In the genomic region with DNA sequence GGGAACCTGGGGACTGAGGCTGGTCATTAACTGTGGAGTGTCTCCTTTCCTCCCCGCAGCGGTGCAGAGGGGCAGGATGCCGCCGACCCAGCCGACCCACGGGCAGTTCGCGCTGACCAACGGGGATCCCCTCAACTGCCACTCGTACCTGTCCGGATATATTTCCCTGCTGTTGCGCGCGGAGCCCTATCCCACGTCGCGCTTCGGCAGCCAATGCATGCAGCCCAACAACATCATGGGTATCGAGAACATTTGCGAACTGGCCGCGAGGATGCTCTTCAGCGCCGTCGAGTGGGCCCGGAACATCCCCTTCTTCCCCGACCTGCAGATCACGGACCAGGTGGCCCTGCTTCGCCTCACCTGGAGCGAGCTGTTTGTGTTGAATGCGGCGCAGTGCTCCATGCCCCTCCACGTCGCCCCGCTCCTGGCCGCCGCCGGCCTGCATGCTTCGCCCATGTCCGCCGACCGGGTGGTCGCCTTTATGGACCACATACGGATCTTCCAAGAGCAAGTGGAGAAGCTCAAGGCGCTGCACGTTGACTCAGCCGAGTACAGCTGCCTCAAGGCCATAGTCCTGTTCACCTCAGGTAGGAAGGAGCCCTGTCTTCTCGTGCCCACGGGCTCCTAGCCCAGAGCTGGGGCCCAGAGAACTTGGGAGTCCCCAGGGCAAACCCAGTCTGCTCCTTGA, we compare ENCODE assay signal across 8 cellular contexts. TPM values are rescaled to one million over a fixed set of nuclear protein-coding genes. Genes with fewer than 3 reads are reported as not detected.
DNase-seq lines count a peak whose midpoint lies in the region; ATAC-seq and TF ChIP-seq lines count a peak whose summit lies in the region.

No MANE protein-coding gene starts in this region.

- peaks cover 100% of the 10 kb centered on the region for H3K36me3 Mint-ChIP-seq in Caco-2 (ENCODE audit: insufficient read depth, unreplicated experiment)
- H3K36me3 Mint-ChIP-seq in T-helper 17 cell (ENCODE audit: low read depth) = peaks cover 11% of the 10 kb centered on the region
- no peaks in the 10 kb centered on the region for H3K36me3 Mint-ChIP-seq in T-cell

- intact Hi-C loops in Caco-2 (cut with micrococcal nuclease; ENCODE audit: unreplicated experiment) (no loop called here), heart left ventricle (cut with DNase I) (no loop called here)

- H4K20me1 ChIP-seq in Karpas-422 (ENCODE audit: insufficient read depth, low read depth, low read length) = no peaks in the 10 kb centered on the region

- no peak overlapping the region for H2AFZ ChIP-seq in Karpas-422 (ENCODE audit: low read length)

- no peak for TF ChIP-seq POLR2A in heart left ventricle (IDR thresholded peaks at IDR 0.05)

- H3K4me3 Mint-ChIP-seq in Caco-2 (ENCODE audit: unreplicated experiment) (peak overlapping the region; percentile 83), T-helper 17 cell (peak overlapping the region; percentile 66), T-cell (peak overlapping the region in 1 of 3 donors; percentile 73)

- POLR2A ChIA-PET in Caco-2 (lab: Charles Lee) = interaction anchor here (1.3 kb wide), 1 partner anchor 15 kb away, joined by 3 read pairs; no protein-coding TSS in a partner anchor
- POLR2A ChIA-PET in T-cell (lab: Charles Lee) = no interaction called here

- H3K4me1 Mint-ChIP-seq in Caco-2 (ENCODE audit: low read depth, unreplicated experiment) (peaks cover 26% of the 10 kb centered on the region), T-helper 17 cell (peaks cover 6% of the 10 kb centered on the region), T-cell (peaks cover 22 to 27% (median 24%) of the 10 kb centered on the region in 3 donors)

- H3K27me3 ChIP-seq in Caco-2 (replicated peaks; ENCODE audit: control insufficient read depth, insufficient read depth, low read length) (no peaks in the 10 kb centered on the region), heart left ventricle (peaks cover 0 to 72% (median 5%) of the 10 kb centered on the region in 9 donors), rectal smooth muscle tissue (ENCODE audit: control insufficient read depth, insufficient read depth, low read length) (no peaks in the 10 kb centered on the region), Karpas-422 (ENCODE audit: low read length) (no peaks in the 10 kb centered on the region)

- H3K4me3 ChIP-seq in Caco-2 (ENCODE audit: low read depth, low read length) = peak overlapping the region; percentile 84
- H3K4me3 ChIP-seq in heart left ventricle = peak overlapping the region; percentile 58 to 91 (median 77)
- peak overlapping the region; percentile 96 for H3K4me3 ChIP-seq in rectal smooth muscle tissue (ENCODE audit: low read length)
- H3K4me3 ChIP-seq in Karpas-422 (ENCODE audit: low read length) = no peak overlapping the region

- no peak overlapping the region for H3K4me2 ChIP-seq in Karpas-422 (ENCODE audit: low read depth, low read length, poor library complexity, severe bottlenecking)

- H3K9me3 ChIP-seq in Caco-2 (no peaks in the 10 kb centered on the region), T-helper 17 cell (ENCODE audit: control insufficient read depth, low read length, poor library complexity, severe bottlenecking) (no peaks in the 10 kb centered on the region), heart left ventricle (no peaks in the 10 kb centered on the region), Karpas-422 (ENCODE audit: low read length) (peaks cover 4% of the 10 kb centered on the region)

- no peak for ATAC-seq in T-helper 17 cell
- no peak for ATAC-seq in heart left ventricle
- no peak for ATAC-seq in T-cell (replicated peaks in 1 of 4)

- CTCF ChIA-PET in Caco-2 (lab: Charles Lee) (no interaction called here), T-cell (lab: Charles Lee) (no interaction called here)

- peaks cover 10% of the 10 kb centered on the region for H3K36me3 ChIP-seq in Caco-2 (ENCODE audit: control insufficient read depth, insufficient read depth, low read length)
- peaks cover 0 to 40% (median 9%) of the 10 kb centered on the region in 9 donors for H3K36me3 ChIP-seq in heart left ventricle
- peaks cover 8% of the 10 kb centered on the region for H3K36me3 ChIP-seq in rectal smooth muscle tissue (ENCODE audit: control insufficient read depth, insufficient read depth, low read length)
- no peaks in the 10 kb centered on the region for H3K36me3 ChIP-seq in Karpas-422 (ENCODE audit: insufficient read depth, low read length)

- DNase-seq in Caco-2 (no peak), T-helper 17 cell (no peak), heart left ventricle (peak in 1 of 5 donors; percentile 62), T-cell (no peak), dedifferentiated amniotic fluid mesenchymal stem cell (ENCODE audit: extremely low spot score) (no peak), A172 (ENCODE audit: low spot score) (no peak), Karpas-422 (no peak)

- H3K27ac ChIP-seq in heart left ventricle (peak overlapping the region; percentile 88 to 96 (median 92)), rectal smooth muscle tissue (ENCODE audit: low read depth, low read length) (peak overlapping the region; percentile 93), Karpas-422 (ENCODE audit: low read length) (no peak overlapping the region)

- WGBS in heart left ventricle, 4 donors = 22 to 28% (median 26%) methylated on average over 11 to 49 of the region's 49 CpGs

- H3K27ac Mint-ChIP-seq in Caco-2 (ENCODE audit: unreplicated experiment) = peak overlapping the region; percentile 99
- no peak overlapping the region for H3K27ac Mint-ChIP-seq in T-helper 17 cell
- no peak overlapping the region for H3K27ac Mint-ChIP-seq in T-cell

- H3K9me2 ChIP-seq in Karpas-422 (replicated peaks; ENCODE audit: insufficient read depth, low read length) = no peaks in the 10 kb centered on the region

- BruUV-seq in Caco-2 (replicated peaks; lab: Mats Ljungman, UMichigan) = no TSS peak

- H3K9me3 Mint-ChIP-seq in Caco-2 (ENCODE audit: unreplicated experiment) (no peaks in the 10 kb centered on the region), T-cell (peaks cover 0 to 7% (median 0%) of the 10 kb centered on the region in 3 donors)

- H3K9ac ChIP-seq in rectal smooth muscle tissue (ENCODE audit: low read length) = peak overlapping the region; percentile 0
- H3K9ac ChIP-seq in Karpas-422 (ENCODE audit: low read length) = no peak overlapping the region

- H3K27me3 Mint-ChIP-seq in Caco-2 (ENCODE audit: insufficient read depth, unreplicated experiment) (no peaks in the 10 kb centered on the region), T-helper 17 cell (peaks cover 62% of the 10 kb centered on the region), T-cell (peaks cover 59 to 81% of the 10 kb centered on the region in 2 donors)

- TF ChIP-seq CTCF in Caco-2 (IDR thresholded peaks at IDR 0.05; ENCODE audit: insufficient read depth in 1 of 2, low read depth in 1 of 2, low read length in 1 of 2, severe bottlenecking in 1 of 2, unreplicated experiment in 1 of 2) = no peak
- no peak for TF ChIP-seq CTCF in heart left ventricle (IDR thresholded peaks at IDR 0.05)

- H3K79me2 ChIP-seq in Karpas-422 (ENCODE audit: low read length) = no peaks in the 10 kb centered on the region

- H3K4me1 ChIP-seq in Caco-2 (peaks cover 33% of the 10 kb centered on the region), heart left ventricle (peaks cover 0 to 20% (median 5%) of the 10 kb centered on the region in 12 donors), rectal smooth muscle tissue (ENCODE audit: control insufficient read depth, insufficient read depth, low read length) (peaks cover 6% of the 10 kb centered on the region), Karpas-422 (ENCODE audit: low read length) (no peaks in the 10 kb centered on the region)

RNA-seq across cellular contexts. Expression of gene NR2F2, which starts 3.7 kb away (rescaled TPM):
- total RNA-seq in Caco-2 (2022) (134 and 140 TPM in 2 replicates), T-helper 17 cell (not detected), heart left ventricle (10 to 100 TPM; 11.9 to 22.4 (median 16.5) TPM), T-cell (under 1 TPM in 3 of 5 donors, not detected in 2; 0.32 to 0.53 (median 0.38) TPM)
- 10 to 100 TPM; 11.8 to 16.1 TPM for polyA plus RNA-seq in heart left ventricle
- 9.2 and 16.2 TPM in 2 replicates for total RNA-seq in A172 (2014; rRNA removed; shearing (Covaris generic))
- not detected in 2 replicates for total RNA-seq in Karpas-422 (2014; rRNA removed; shearing (Covaris generic); ENCODE audit: low replicate concordance)
